10 cellular contexts compared by ENCODE assay signal in genomic region chr5:66436721-66437120, GRCh38.
DNase-seq lines count a peak whose midpoint lies in the region; ATAC-seq and TF ChIP-seq lines count a peak whose summit lies in the region.
"Had no signal": no experiment of that assay in that cellular context is flagged by ENCODE, and none has a peak within 500 bp of the region (broad histone marks: within the 10 kb centered on the region; RNA-seq: fewer than 3 reads in every experiment).

No MANE protein-coding gene starts in this region.

- TF ChIP-seq CTCF in CD8-positive, alpha-beta T cell (IDR thresholded peaks at IDR 0.05), result no peak

- no peak overlapping the region for H3K27ac Mint-ChIP-seq in activated naive CD4-positive, alpha-beta T cell treated with anti-CD3 and anti-CD28 coated beads, Interleukin-2, amount 10 ng/mL, durations not matched to agents 7 days and 5 days
- H3K27ac Mint-ChIP-seq in CD8-positive, alpha-beta T cell, result no peak overlapping the region

- H3K4me1 Mint-ChIP-seq in activated naive CD4-positive, alpha-beta T cell treated with anti-CD3 and anti-CD28 coated beads, Interleukin-2, amount 10 ng/mL, durations not matched to agents 7 days and 5 days, result no peaks in the 10 kb centered on the region
- no peaks in the 10 kb centered on the region for H3K4me1 Mint-ChIP-seq in CD8-positive, alpha-beta T cell (ENCODE audit: low read depth)

- ATAC-seq in left ventricle myocardium superior (peak; percentile 45), left colon (no peak), HG03354 (IDR thresholded peaks at IDR 0.05; ENCODE audit: poor library complexity, severe bottlenecking, unreplicated experiment) (no peak)
- no peak for ATAC-seq in CD8-positive, alpha-beta T cell
- ATAC-seq: psoas muscle had no signal

- POLR2A ChIA-PET in CD8-positive, alpha-beta T cell (lab: Charles Lee), result no interaction called here

- no peaks in the 10 kb centered on the region for H3K36me3 ChIP-seq in H7 (replicated peaks; ENCODE audit: control insufficient read depth, insufficient read depth, low read length)
- no peaks in the 10 kb centered on the region for H3K36me3 ChIP-seq in CD8-positive, alpha-beta T cell (ENCODE audit: insufficient read depth, low read length)

- no peaks in the 10 kb centered on the region for H3K4me1 ChIP-seq in CD8-positive, alpha-beta T cell (ENCODE audit: insufficient read depth, low read length)
- H3K4me1 ChIP-seq: psoas muscle had no signal

- no peaks in the 10 kb centered on the region for H3K27me3 ChIP-seq in H7 (ENCODE audit: control insufficient read depth, insufficient read depth, low read length)
- no peaks in the 10 kb centered on the region for H3K27me3 ChIP-seq in CD8-positive, alpha-beta T cell (ENCODE audit: insufficient read depth, low read length)

- H3K27ac ChIP-seq in CD8-positive, alpha-beta T cell (ENCODE audit: low read depth, low read length), result no peak overlapping the region
- H3K27ac ChIP-seq: psoas muscle had no signal

- no peak overlapping the region for H3K4me3 Mint-ChIP-seq in activated naive CD4-positive, alpha-beta T cell treated with anti-CD3 and anti-CD28 coated beads, Interleukin-2, amount 10 ng/mL, durations not matched to agents 7 days and 5 days
- H3K4me3 Mint-ChIP-seq in CD8-positive, alpha-beta T cell, result no peak overlapping the region

- no peak overlapping the region for H3K4me3 ChIP-seq in H7 (ENCODE audit: insufficient read depth, low read depth, low read length)
- no peak overlapping the region for H3K4me3 ChIP-seq in CD8-positive, alpha-beta T cell (ENCODE audit: low read depth, low read length)
- H3K4me3 ChIP-seq: psoas muscle had no signal

- peak; percentile 54 for DNase-seq in DMS53 (lab: John Stamatoyannopoulos, UW)
- peak; percentile 37 for DNase-seq in H7
- peak; percentile 6 for DNase-seq in RPMI8226
- no peak for DNase-seq in left ventricle myocardium superior
- DNase-seq in activated naive CD4-positive, alpha-beta T cell treated with anti-CD3 and anti-CD28 coated beads, Interleukin-2, amount 10 ng/mL, durations not matched to agents 7 days and 5 days, result no peak
- no peak for DNase-seq in left colon
- no peak for DNase-seq in CD8-positive, alpha-beta T cell
- DNase-seq: glutamatergic neuron, psoas muscle had no signal

- H3K36me3 Mint-ChIP-seq in activated naive CD4-positive, alpha-beta T cell treated with anti-CD3 and anti-CD28 coated beads, Interleukin-2, amount 10 ng/mL, durations not matched to agents 7 days and 5 days, result no peaks in the 10 kb centered on the region
- no peaks in the 10 kb centered on the region for H3K36me3 Mint-ChIP-seq in CD8-positive, alpha-beta T cell

- CTCF ChIA-PET in activated naive CD4-positive, alpha-beta T cell treated with anti-CD3 and anti-CD28 coated beads, Interleukin-2, amount 10 ng/mL, durations not matched to agents 7 days and 5 days (lab: Charles Lee), result no interaction called here
- CTCF ChIA-PET in CD8-positive, alpha-beta T cell (lab: Charles Lee), result no interaction called here

- intact Hi-C loops in left ventricle myocardium superior (cut with micrococcal nuclease), result loop anchor here (10.0 kb wide), 1 partner anchor 112 kb away; no protein-coding TSS in a partner anchor
- intact Hi-C loops in left colon (cut with DNase I, micrococcal nuclease), result no loop called here
- intact Hi-C loops in CD8-positive, alpha-beta T cell (cut with DNase I, micrococcal nuclease), result no loop called here

- H3K9me3 ChIP-seq in CD8-positive, alpha-beta T cell (ENCODE audit: low read length), result no peaks in the 10 kb centered on the region

- H3K27me3 Mint-ChIP-seq in activated naive CD4-positive, alpha-beta T cell treated with anti-CD3 and anti-CD28 coated beads, Interleukin-2, amount 10 ng/mL, durations not matched to agents 7 days and 5 days, result no peaks in the 10 kb centered on the region
- H3K27me3 Mint-ChIP-seq in CD8-positive, alpha-beta T cell (ENCODE audit: low read depth), result no peaks in the 10 kb centered on the region

- no peaks in the 10 kb centered on the region for H3K9me3 Mint-ChIP-seq in activated naive CD4-positive, alpha-beta T cell treated with anti-CD3 and anti-CD28 coated beads, Interleukin-2, amount 10 ng/mL, durations not matched to agents 7 days and 5 days
- H3K9me3 Mint-ChIP-seq in CD8-positive, alpha-beta T cell, result no peaks in the 10 kb centered on the region

Comparison
In these comparisons a context has a peak if more than half of its experiments do, and no peak if none do; other contexts are left out.
1. DNase-seq: peak in DMS53 (single experiment), H7 (single experiment) and RPMI8226 (single experiment); none in left ventricle myocardium superior (single experiment), activated naive CD4-positive, alpha-beta T cell treated with anti-CD3 and anti-CD28 coated beads, Interleukin-2, amount 10 ng/mL, durations not matched to agents 7 days and 5 days (single experiment), left colon (0 of 2) and CD8-positive, alpha-beta T cell (0 of 7).